In genomic region chr22:11253000-11253511, GRCh38 we compare ENCODE assay signal across 19 cellular contexts.
DNase-seq lines count a peak whose midpoint lies in the region; ATAC-seq and TF ChIP-seq lines count a peak whose summit lies in the region.
"Had no signal": no experiment of that assay in that cellular context is flagged by ENCODE, and none has a peak within 500 bp of the region (broad histone marks: within the 10 kb centered on the region; RNA-seq: fewer than 3 reads in every experiment).

No MANE protein-coding gene starts in this region.

- H3K36me3 ChIP-seq in hepatocyte (replicated peaks; ENCODE audit: insufficient read depth, low read depth) (no peaks in the 10 kb centered on the region), sigmoid colon (no peaks in the 10 kb centered on the region)

- WGBS in hepatocyte (ENCODE audit: low lambda C conversion rate, missing lambda C conversion rate): 92% methylated on average over 34 of the region's 48 CpGs
- WGBS in sigmoid colon, 2 donors: 94 to 96% methylated on average over 48 of the region's 48 CpGs

- intact Hi-C loops in sigmoid colon (cut with DNase I): no loop called here

- H3K9me3 ChIP-seq in hepatocyte (ENCODE audit: low read depth) (no peaks in the 10 kb centered on the region), sigmoid colon (no peaks in the 10 kb centered on the region)

- H3K4me3 ChIP-seq in hepatocyte: no peak overlapping the region
- no peak overlapping the region for H3K4me3 ChIP-seq in sigmoid colon

- H3K4me1 ChIP-seq in hepatocyte (ENCODE audit: insufficient read depth): no peaks in the 10 kb centered on the region
- H3K4me1 ChIP-seq in sigmoid colon: no peaks in the 10 kb centered on the region

- H3K79me2 ChIP-seq in hepatocyte: no peaks in the 10 kb centered on the region

- no peak overlapping the region for H3K4me2 ChIP-seq in hepatocyte

- H2AFZ ChIP-seq in hepatocyte: no peak overlapping the region

- no peak for TF ChIP-seq POLR2A in sigmoid colon (IDR thresholded peaks at IDR 0.05)

- ATAC-seq in omental fat pad (ENCODE audit: low FRiP score) (no peak), HG03565 (IDR thresholded peaks at IDR 0.05; ENCODE audit: unreplicated experiment) (no peak)
- ATAC-seq: CD8-positive, alpha-beta T cell had no signal

- TF ChIP-seq CTCF in hepatocyte (IDR thresholded peaks at IDR 0.05; ENCODE audit: poor library complexity): no peak
- TF ChIP-seq CTCF in sigmoid colon (IDR thresholded peaks at IDR 0.05): no peak
- no peak for TF ChIP-seq CTCF in omental fat pad (IDR thresholded peaks at IDR 0.05)

- H3K27ac ChIP-seq in hepatocyte (no peak overlapping the region), sigmoid colon (no peak overlapping the region)

- no peak for TF ChIP-seq EP300 in sigmoid colon (IDR thresholded peaks at IDR 0.05)

- H3K27me3 ChIP-seq in hepatocyte (no peaks in the 10 kb centered on the region), sigmoid colon (no peaks in the 10 kb centered on the region)

- no peaks in the 10 kb centered on the region for H3K9me2 ChIP-seq in hepatocyte (replicated peaks; ENCODE audit: insufficient read depth)

- peak; percentile 6 for DNase-seq in Daoy (ENCODE audit: low read depth)
- DNase-seq in HuH-7.5 (ENCODE audit: low spot score): peak; percentile 1
- peak; percentile 3 for DNase-seq in hepatocyte (ENCODE audit: low spot score)
- DNase-seq in sigmoid colon: peak; percentile 52
- no peak for DNase-seq in cerebellar cortex (ENCODE audit: low spot score)
- DNase-seq in omental fat pad (ENCODE audit: low spot score): no peak
- DNase-seq: activated B cell treated with CpG ODN at 0.5 μM for 24 hours; activated CD4-positive, alpha-beta T cell treated with anti-CD3 and anti-CD28 coated beads, Interleukin-2, amount 50 U/mL, for 4 hours; activated CD8-positive, alpha-beta memory T cell treated with anti-CD3 and anti-CD28 coated beads, Interleukin-2, amount 50 U/mL, for 4 hours; amniotic stem cell; DMS153; GDM1; KBM-7; NCI-H1436 treated with DMSO at 0.1 percent for 48 hours; NCI-H524; RPMI8226; substantia nigra had no signal

- no peaks in the 10 kb centered on the region for H4K20me1 ChIP-seq in hepatocyte (ENCODE audit: insufficient read depth, poor library complexity, severe bottlenecking)

Comparison
In these comparisons a context has a peak if more than half of its experiments do, and no peak if none do; other contexts are left out.
1. DNase-seq: peak in Daoy (single experiment), HuH-7.5 (single experiment), hepatocyte (single experiment) and sigmoid colon (single experiment); none in cerebellar cortex (single experiment) and omental fat pad (single experiment).